ENCODE assay signal across 8 cellular contexts in the genomic region with DNA sequence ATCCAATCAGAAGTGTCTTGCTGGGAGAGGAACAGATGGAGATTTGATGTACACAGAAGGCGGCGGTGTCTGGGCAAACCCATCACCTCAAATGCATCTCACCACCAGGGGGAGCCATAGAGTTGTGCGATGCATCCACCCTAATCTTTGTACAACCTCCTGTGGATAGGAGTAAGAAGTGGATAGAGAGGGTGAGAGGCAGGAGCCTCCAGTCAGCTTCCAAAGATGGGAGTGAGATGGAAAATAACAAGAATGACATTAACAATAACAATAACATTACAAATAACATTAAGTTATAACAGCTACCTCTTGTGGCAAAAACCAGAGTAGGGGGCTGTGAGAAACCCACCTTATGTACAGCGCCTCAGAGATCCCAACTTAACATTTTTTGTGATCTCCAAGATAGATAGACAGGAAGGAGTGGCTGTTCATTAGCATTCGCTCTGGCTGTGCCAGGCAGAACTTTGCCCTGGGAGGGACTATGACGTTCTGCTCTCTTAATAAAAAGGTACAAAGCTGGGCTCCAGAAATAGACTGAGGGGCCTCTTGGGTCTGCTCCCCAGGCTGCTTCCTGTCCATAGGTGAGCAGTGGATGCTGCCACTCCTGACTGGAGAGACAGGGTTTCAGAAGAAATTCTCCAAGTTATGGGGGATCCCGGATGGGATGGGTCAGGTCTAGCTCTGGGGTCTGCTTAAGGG. TPM values are rescaled to one million over a fixed set of nuclear protein-coding genes. Genes with fewer than 3 reads are reported as not detected.
DNase-seq lines count a peak whose midpoint lies in the region; ATAC-seq and TF ChIP-seq lines count a peak whose summit lies in the region.

No MANE protein-coding gene starts in this region.

- no peak overlapping the region for H3K27ac ChIP-seq in endodermal cell (ENCODE audit: low read depth, low read length)

- WGBS in endodermal cell (ENCODE audit: insufficient coverage in 1 of 2, insufficient read length in 1 of 2), 2 experiments = 47 to 62% methylated on average over 3 to 4 of the region's 7 CpGs

- H3K27ac Mint-ChIP-seq in endodermal cell = no peak overlapping the region

- no peaks in the 10 kb centered on the region for H3K36me3 Mint-ChIP-seq in endodermal cell (ENCODE audit: low read depth)

- no peaks in the 10 kb centered on the region for H3K9me3 ChIP-seq in endodermal cell (ENCODE audit: control insufficient read depth, low read length)

- no peaks in the 10 kb centered on the region for H3K4me1 Mint-ChIP-seq in endodermal cell

- H3K27me3 Mint-ChIP-seq in endodermal cell (ENCODE audit: insufficient read depth) = peaks cover 35% of the 10 kb centered on the region

- no peaks in the 10 kb centered on the region for H3K9me3 Mint-ChIP-seq in endodermal cell

- H3K4me3 ChIP-seq in endodermal cell (ENCODE audit: low read length) = no peak overlapping the region

- H3K4me1 ChIP-seq in endodermal cell (ENCODE audit: control insufficient read depth, insufficient read depth, low read length) = no peaks in the 10 kb centered on the region

- peak; percentile 82 for DNase-seq in Ammon's horn (ENCODE audit: low spot score)
- peak; percentile 18 for DNase-seq in HCEC 1CT
- peak; percentile 67 for DNase-seq in NOMO-1 treated with DMSO at 0.1 percent for 48 hours (lab: John Stamatoyannopoulos, UW; ENCODE audit: unreplicated experiment)
- peak; percentile 71 to 79 for DNase-seq in activated CD8-positive, alpha-beta memory T cell treated with anti-CD3 and anti-CD28 coated beads for 4 hours (ENCODE audit: low read depth in 2 of 2)
- DNase-seq in endodermal cell = peak; percentile 90
- DNase-seq in myocyte (ENCODE audit: low read depth) = peak; percentile 79
- peak; percentile 98 for DNase-seq in stimulated activated CD8-positive, alpha-beta memory T cell treated with anti-CD3 and anti-CD28 coated beads, Interleukin-4, amount 100 ng/mL, for 48 hours

- H3K9ac ChIP-seq in endodermal cell (ENCODE audit: extremely low read depth, low read length, poor library complexity, severe bottlenecking) = no peak overlapping the region

- no peaks in the 10 kb centered on the region for H3K36me3 ChIP-seq in endodermal cell (ENCODE audit: control insufficient read depth, insufficient read depth, low read length)

- no peak for ATAC-seq in GM18868 (IDR thresholded peaks at IDR 0.05; ENCODE audit: unreplicated experiment)

- peaks cover 21% of the 10 kb centered on the region for H3K27me3 ChIP-seq in endodermal cell (ENCODE audit: control insufficient read depth, insufficient read depth, low read length, poor library complexity, severe bottlenecking)

- peak; percentile 92 for TF ChIP-seq CTCF in endodermal cell (conservative IDR thresholded peaks at IDR 0.05)

- no peak overlapping the region for H3K4me3 Mint-ChIP-seq in endodermal cell

RNA-seq across cellular contexts. Expression of a gene that starts 5.2 kb away (rescaled TPM):
- total RNA-seq in endodermal cell (not detected), myocyte (not detected in 2 replicates)
- not detected for polyA plus RNA-seq in endodermal cell (2013, experiment 1 of 2)
- polyA plus RNA-seq in endodermal cell (2013, experiment 2 of 2) = not detected
- polyA plus RNA-seq in myocyte (2012) = not detected

RNA-seq across cellular contexts. Expression of a gene that starts 14.9 kb away (rescaled TPM):
- not detected for total RNA-seq in endodermal cell
- polyA plus RNA-seq in endodermal cell (2013, experiment 1 of 2) = not detected
- not detected for polyA plus RNA-seq in endodermal cell (2013, experiment 2 of 2)
- total RNA-seq in myocyte = not detected in 2 replicates
- polyA plus RNA-seq in myocyte (2012) = not detected

RNA-seq across cellular contexts. Expression of a gene that starts 28.4 kb away (rescaled TPM):
- total RNA-seq in endodermal cell (not detected), myocyte (not detected in 2 replicates)
- not detected for polyA plus RNA-seq in endodermal cell (2013, experiment 1 of 2)
- polyA plus RNA-seq in endodermal cell (2013, experiment 2 of 2) = not detected
- polyA plus RNA-seq in myocyte (2012) = not detected

RNA-seq across cellular contexts. Expression of a gene that starts 55.7 kb away (rescaled TPM):
- total RNA-seq in endodermal cell (not detected), myocyte (not detected in 2 replicates)
- not detected for polyA plus RNA-seq in endodermal cell (2013, experiment 1 of 2)
- polyA plus RNA-seq in endodermal cell (2013, experiment 2 of 2) = not detected
- not detected for polyA plus RNA-seq in myocyte (2012)

RNA-seq across cellular contexts. Expression of a gene that starts 58.3 kb away (rescaled TPM):
- under 1 TPM in 1 of 2 donors, not detected in 1; 0.26 TPM for total RNA-seq in endodermal cell
- not detected for polyA plus RNA-seq in endodermal cell (2013, experiment 1 of 2)
- not detected for polyA plus RNA-seq in endodermal cell (2013, experiment 2 of 2)
- not detected in 2 replicates for total RNA-seq in myocyte
- not detected for polyA plus RNA-seq in myocyte (2012)

Comparison
In these comparisons a context has a peak if more than half of its experiments do, and no peak if none do; other contexts are left out.
1. DNase-seq: peak in every context shown above with its lines; median percentile 98 in stimulated activated CD8-positive, alpha-beta memory T cell treated with anti-CD3 and anti-CD28 coated beads, Interleukin-4, amount 100 ng/mL, for 48 hours; 90 in endodermal cell; 82 in Ammon's horn; 79 in myocyte; 75 in activated CD8-positive, alpha-beta memory T cell treated with anti-CD3 and anti-CD28 coated beads for 4 hours; 67 in NOMO-1 treated with DMSO at 0.1 percent for 48 hours; 18 in HCEC 1CT.